Comparison of ENCODE assay signal across 27 cellular contexts in genomic region chr5:21723500-21723899, GRCh38.
"Had no signal": no experiment of that assay in that cellular context is flagged by ENCODE, and none has a peak within 500 bp of the region (broad histone marks: within the 10 kb centered on the region; RNA-seq: fewer than 3 reads in every experiment).

No MANE protein-coding gene starts in this region.

- DNase-seq: hypothalamus; immature natural killer cell; left ventricle myocardium inferior; mesendoderm; naive B cell; natural killer cell; nephron progenitor cell; nucleus accumbens; pancreas; posterior cingulate gyrus; retina; right cardiac atrium; sigmoid colon; small intestine; spleen; stimulated activated CD4-positive, alpha-beta T cell treated with anti-CD3 and anti-CD28 coated beads, Interleukin-4, amount 100 ng/mL, for 24 hours; stimulated activated naive CD4-positive, alpha-beta T cell; tibial artery; trophoblast cell; upper lobe of right lung had no signal

- H3K27ac Mint-ChIP-seq: immature natural killer cell; mesothelial cell of epicardium; naive B cell; natural killer cell; nephron progenitor cell; stimulated activated effector memory CD8-positive, alpha-beta T cell treated with anti-CD3 and anti-CD28 coated beads, Interleukin-12 subunit alpha, Interleukin-12 subunit beta, amount 100 ng/mL, for 72 hours; stimulated activated naive CD8-positive, alpha-beta T cell treated with anti-CD3 and anti-CD28 coated beads, Interleukin-15, Interleukin-2, amounts not matched to agents 100 ng/mL and 50 ng/mL, for 24 hours had no signal

- H3K27ac ChIP-seq: left ventricle myocardium inferior, pancreas, prostate gland, sigmoid colon, spleen, suprapubic skin, thoracic aorta, tibial artery, upper lobe of right lung had no signal

- H3K36me3 Mint-ChIP-seq: immature natural killer cell; natural killer cell; stimulated activated effector memory CD8-positive, alpha-beta T cell treated with anti-CD3 and anti-CD28 coated beads, Interleukin-12 subunit alpha, Interleukin-12 subunit beta, amount 100 ng/mL, for 72 hours had no signal

- H3K27me3 ChIP-seq: pancreas, sigmoid colon, spleen, suprapubic skin, tibial artery, upper lobe of right lung had no signal

- H3K36me3 ChIP-seq: left ventricle myocardium inferior, pancreas, prostate gland, sigmoid colon, spleen, suprapubic skin, thoracic aorta, tibial artery, upper lobe of right lung had no signal

- H3K4me3 Mint-ChIP-seq: immature natural killer cell; mesothelial cell of epicardium; naive B cell; natural killer cell; nephron progenitor cell; stimulated activated effector memory CD8-positive, alpha-beta T cell treated with anti-CD3 and anti-CD28 coated beads, Interleukin-12 subunit alpha, Interleukin-12 subunit beta, amount 100 ng/mL, for 72 hours; stimulated activated naive CD8-positive, alpha-beta T cell treated with anti-CD3 and anti-CD28 coated beads, Interleukin-15, Interleukin-2, amounts not matched to agents 100 ng/mL and 50 ng/mL, for 24 hours had no signal

- ATAC-seq: natural killer cell; pancreas; right cardiac atrium; stimulated activated effector memory CD8-positive, alpha-beta T cell treated with anti-CD3 and anti-CD28 coated beads, Interleukin-12 subunit alpha, Interleukin-12 subunit beta, amount 100 ng/mL, for 72 hours; upper lobe of right lung had no signal

- H3K4me1 Mint-ChIP-seq: immature natural killer cell; naive B cell; natural killer cell; nephron progenitor cell; stimulated activated effector memory CD8-positive, alpha-beta T cell treated with anti-CD3 and anti-CD28 coated beads, Interleukin-12 subunit alpha, Interleukin-12 subunit beta, amount 100 ng/mL, for 72 hours had no signal

- H3K9me3 Mint-ChIP-seq: nephron progenitor cell had no signal

- H3K9me3 ChIP-seq: left ventricle myocardium inferior, pancreas, prostate gland, sigmoid colon, spleen, suprapubic skin, thoracic aorta, tibial artery, upper lobe of right lung had no signal

- H3K4me1 ChIP-seq: left ventricle myocardium inferior, pancreas, prostate gland, sigmoid colon, spleen, suprapubic skin, tibial artery, upper lobe of right lung had no signal

- H3K27me3 Mint-ChIP-seq: naive B cell; stimulated activated naive CD8-positive, alpha-beta T cell treated with anti-CD3 and anti-CD28 coated beads, Interleukin-15, Interleukin-2, amounts not matched to agents 100 ng/mL and 50 ng/mL, for 24 hours had no signal

- H3K4me3 ChIP-seq: left ventricle myocardium inferior, lung, pancreas, prostate gland, sigmoid colon, spleen, suprapubic skin, thoracic aorta, tibial artery, upper lobe of right lung had no signal
